ENCODE assay signal across 23 cellular contexts in genomic region chr11:10002221-10002620, GRCh38.
"Had no signal": no experiment of that assay in that cellular context is flagged by ENCODE, and none has a peak within 500 bp of the region (broad histone marks: within the 10 kb centered on the region; RNA-seq: fewer than 3 reads in every experiment).

No MANE protein-coding gene starts in this region.

- ATAC-seq: activated T-cell treated with anti-CD3 and anti-CD28 coated beads, Interleukin-2, amount 50 U/mL, for 72 hours; gastroesophageal sphincter; left lobe of liver; lower lobe of right lung; stimulated activated naive CD8-positive, alpha-beta T cell treated with anti-CD3 and anti-CD28 coated beads, Interleukin-15, Interleukin-2, amounts not matched to agents 100 U/mL and 50 U/mL, for 24 hours had no signal

- H3K4me3 ChIP-seq: esophagus squamous epithelium, gastroesophageal sphincter, lower lobe of right lung, sigmoid colon, upper lobe of left lung had no signal

- H3K27me3 Mint-ChIP-seq: activated B cell treated with CpG ODN at 0.5 μM for 24 hours; activated CD4-positive, alpha-beta memory T cell treated with anti-CD3 and anti-CD28 coated beads for 36 hours; activated naive CD4-positive, alpha-beta T cell treated with anti-CD3 and anti-CD28 coated beads, Interleukin-2, amount 10 ng/mL, durations not matched to agents 7 days and 5 days; naive B cell had no signal

- H3K27ac Mint-ChIP-seq: activated B cell treated with CpG ODN at 0.5 μM for 24 hours; activated CD4-positive, alpha-beta memory T cell treated with anti-CD3 and anti-CD28 coated beads for 36 hours; activated naive CD4-positive, alpha-beta T cell treated with anti-CD3 and anti-CD28 coated beads, Interleukin-2, amount 10 ng/mL, durations not matched to agents 7 days and 5 days; activated T-cell treated with anti-CD3 and anti-CD28 coated beads, Interleukin-2, amount 50 U/mL, for 72 hours; naive B cell had no signal

- H3K36me3 Mint-ChIP-seq: activated CD4-positive, alpha-beta memory T cell treated with anti-CD3 and anti-CD28 coated beads for 36 hours; activated naive CD4-positive, alpha-beta T cell treated with anti-CD3 and anti-CD28 coated beads, Interleukin-2, amount 10 ng/mL, durations not matched to agents 7 days and 5 days had no signal

- H3K9me3 Mint-ChIP-seq: activated B cell treated with CpG ODN at 0.5 μM for 24 hours; activated CD4-positive, alpha-beta memory T cell treated with anti-CD3 and anti-CD28 coated beads for 36 hours; neural crest cell had no signal

- H3K4me1 Mint-ChIP-seq: activated B cell treated with CpG ODN at 0.5 μM for 24 hours; activated naive CD4-positive, alpha-beta T cell treated with anti-CD3 and anti-CD28 coated beads, Interleukin-2, amount 10 ng/mL, durations not matched to agents 7 days and 5 days; naive B cell; neural crest cell had no signal

- H3K4me3 Mint-ChIP-seq: activated B cell treated with CpG ODN at 0.5 μM for 24 hours; activated CD4-positive, alpha-beta memory T cell treated with anti-CD3 and anti-CD28 coated beads for 36 hours; activated naive CD4-positive, alpha-beta T cell treated with anti-CD3 and anti-CD28 coated beads, Interleukin-2, amount 10 ng/mL, durations not matched to agents 7 days and 5 days; activated T-cell treated with anti-CD3 and anti-CD28 coated beads, Interleukin-2, amount 50 U/mL, for 72 hours; naive B cell; neural crest cell had no signal

- H3K4me1 ChIP-seq: esophagus squamous epithelium, lower lobe of right lung, sigmoid colon, upper lobe of left lung had no signal

- H3K27ac ChIP-seq: esophagus squamous epithelium, gastroesophageal sphincter, lower lobe of right lung, sigmoid colon, upper lobe of left lung had no signal

- H3K9me3 ChIP-seq: esophagus squamous epithelium, gastroesophageal sphincter, lower lobe of right lung, sigmoid colon, upper lobe of left lung had no signal

- DNase-seq: activated B cell treated with CpG ODN at 0.5 μM for 24 hours; activated CD4-positive, alpha-beta memory T cell treated with anti-CD3 and anti-CD28 coated beads for 36 hours; activated CD4-positive, alpha-beta T cell treated with anti-CD3 and anti-CD28 coated beads for 4 hours; activated effector memory CD4-positive, alpha-beta T cell treated with Interleukin-2 at 50 U/mL for 16 hours; activated naive CD4-positive, alpha-beta T cell treated with anti-CD3 and anti-CD28 coated beads, Interleukin-2, amount 10 ng/mL, durations not matched to agents 7 days and 5 days; activated T-cell treated with anti-CD3 and anti-CD28 coated beads, Interleukin-2, amount 50 U/mL, for 72 hours; effector memory CD4-positive, alpha-beta T cell; esophagus squamous epithelium; head of caudate nucleus; hypothalamus; lower lobe of right lung; naive B cell; occipital lobe; posterior cingulate gyrus; sigmoid colon; stimulated activated CD4-positive, alpha-beta T cell treated with anti-CD3 and anti-CD28 coated beads, Interleukin-4, amount 100 ng/mL, for 4 hours; stimulated activated naive CD8-positive, alpha-beta T cell treated with anti-CD3 and anti-CD28 coated beads, Interleukin-15, Interleukin-2, amounts not matched to agents 100 U/mL and 50 U/mL, for 24 hours; T-helper 9 cell; upper lobe of left lung had no signal

- FAIRE-seq: keratinocyte had no signal

- H3K27me3 ChIP-seq: esophagus squamous epithelium, gastroesophageal sphincter, sigmoid colon, upper lobe of left lung had no signal
